1 cellular context compared by ENCODE assay signal in the genomic region with DNA sequence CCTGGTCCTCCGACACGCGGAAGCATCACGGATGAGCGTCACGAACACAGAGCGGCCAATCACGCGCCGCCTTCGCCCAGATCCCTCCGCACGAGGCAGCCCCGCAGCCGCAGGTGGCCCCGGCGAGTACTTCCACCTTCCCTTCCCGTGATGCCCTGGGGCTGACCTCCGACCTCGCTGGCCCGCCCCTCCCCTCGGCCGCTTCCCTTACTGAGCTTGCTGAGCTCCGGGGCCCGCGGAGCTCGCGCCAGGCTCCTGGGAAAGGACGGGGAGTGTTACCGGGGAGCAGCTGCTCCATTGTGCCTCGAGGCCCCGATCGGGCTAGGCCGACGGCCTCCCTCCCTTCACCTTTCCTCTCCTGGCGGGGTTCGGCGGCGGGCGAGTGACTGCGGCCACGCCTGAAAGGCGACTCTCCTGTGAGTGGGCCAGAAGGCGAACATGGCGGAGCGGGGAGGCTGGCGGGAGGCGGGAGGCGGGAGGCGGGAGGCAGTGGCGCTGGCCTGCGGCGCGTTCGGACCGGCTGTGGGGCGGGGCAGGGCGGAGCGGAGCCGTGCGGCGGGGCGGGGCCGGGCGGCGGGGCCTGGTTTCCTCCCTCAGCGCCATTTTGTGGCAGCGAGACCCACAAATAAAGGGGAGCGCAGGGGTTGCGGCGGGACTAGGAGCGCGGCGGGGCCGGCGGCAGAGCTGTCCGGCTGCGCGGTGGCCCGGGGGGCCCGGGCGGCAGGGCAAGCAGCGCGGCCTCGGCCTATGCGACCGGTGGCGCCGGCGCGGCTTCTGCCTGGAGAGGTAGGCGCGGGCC.
TF ChIP-seq lines count a peak whose summit lies in the region.

A gene (plus strand): TSS at position 589 of the 799 bp plus-strand sequence. CDS start 8,760 bp downstream, outside the sequence.

TF ChIP-seq in HepG2, 621 proteins besides CTCF, POLR2A, EP300 and RAD21 (continued from another document and continues in another):
- TF ChIP-seq SP1 (IDR thresholded peaks at IDR 0.05) (0 out of 2 replicates have a peak, but pooled peaks have one; percentile 17), SP1 (CRISPR knock-in tag; IDR thresholded peaks at IDR 0.05) (peak; percentile 97), ZNF562 (CRISPR knock-in tag; IDR thresholded peaks at IDR 0.05; ENCODE audit: borderline replicate concordance) (peak; percentile 63; the same call in 1 of the 2 replicates), FOSL2 (CRISPR knock-in tag; IDR thresholded peaks at IDR 0.05) (peak; percentile 79), BRCA1 (CRISPR knock-in tag; IDR thresholded peaks at IDR 0.05) (peak; percentile 76; the same call in 1 of the 2 replicates), ZNF552 (CRISPR knock-in tag; IDR thresholded peaks at IDR 0.05; ENCODE audit: borderline replicate concordance) (peak; percentile 99), GABPA (IDR thresholded peaks at IDR 0.05; ENCODE audit: low read depth, low read length) (peak; percentile 65), GABPA (CRISPR knock-in tag; IDR thresholded peaks at IDR 0.05; ENCODE audit: low read depth) (peak; percentile 89), KDM1A (CRISPR knock-in tag; IDR thresholded peaks at IDR 0.05) (peak; percentile 15; the same call in 1 of the 2 replicates), ZFX (CRISPR knock-in tag; IDR thresholded peaks at IDR 0.05; ENCODE audit: low read depth) (peak; percentile 94), ZSCAN29 (CRISPR knock-in tag; conservative IDR thresholded peaks at IDR 0.05) (peak; percentile 90), REPIN1 (CRISPR knock-in tag; IDR thresholded peaks at IDR 0.05; ENCODE audit: borderline replicate concordance, low read depth) (peak; percentile 97; the same call in 1 of the 2 replicates), DMAP1 (CRISPR knock-in tag; IDR thresholded peaks at IDR 0.05) (peak; percentile 100), SP5 (CRISPR knock-in tag; IDR thresholded peaks at IDR 0.05; ENCODE audit: borderline replicate concordance, low read depth) (peak; percentile 95), ZFP36L2 (CRISPR knock-in tag; IDR thresholded peaks at IDR 0.05) (peak; percentile 67; the same call in 1 of the 2 replicates), RAD51 (IDR thresholded peaks at IDR 0.05; ENCODE audit: borderline replicate concordance) (no peak), EEA1 (CRISPR knock-in tag; IDR thresholded peaks at IDR 0.05; ENCODE audit: borderline replicate concordance) (peak; percentile 98; the same call in 1 of the 2 replicates), GATA4 (IDR thresholded peaks at IDR 0.05; ENCODE audit: borderline replicate concordance, low read depth) (peak; percentile 78; the same call in 1 of the 2 replicates), NR2F1 (CRISPR knock-in tag; IDR thresholded peaks at IDR 0.05) (peak; percentile 96 to 97), KDM6A (CRISPR knock-in tag; IDR thresholded peaks at IDR 0.05; ENCODE audit: low read depth) (0 out of 2 replicates have a peak, but pooled peaks have one; percentile 42), ZNF317 (CRISPR knock-in tag; IDR thresholded peaks at IDR 0.05) (peak; percentile 93), ATF7 (IDR thresholded peaks at IDR 0.05) (no peak), ATF7 (CRISPR knock-in tag; IDR thresholded peaks at IDR 0.05) (peak; percentile 93), ZNF251 (CRISPR knock-in tag; IDR thresholded peaks at IDR 0.05) (0 out of 2 replicates have a peak, but pooled peaks have one; percentile 86), ZIK1 (CRISPR knock-in tag; IDR thresholded peaks at IDR 0.05; ENCODE audit: borderline replicate concordance, low read depth) (peak; percentile 92), ZFP36L1 (CRISPR knock-in tag; IDR thresholded peaks at IDR 0.05) (peak; percentile 98), ZNF644 (CRISPR knock-in tag; IDR thresholded peaks at IDR 0.05; ENCODE audit: low read depth) (peak; percentile 34; the same call in 1 of the 2 replicates), IRX3 (CRISPR knock-in tag; IDR thresholded peaks at IDR 0.05; ENCODE audit: borderline replicate concordance, low read depth) (peak; percentile 91), MAF1 (CRISPR knock-in tag; IDR thresholded peaks at IDR 0.05; ENCODE audit: borderline replicate concordance) (peak; percentile 94), ZFP1 (CRISPR knock-in tag; IDR thresholded peaks at IDR 0.05) (peak; percentile 81), ZNF263 (CRISPR knock-in tag; IDR thresholded peaks at IDR 0.05) (peak; percentile 75), ZNF333 (CRISPR knock-in tag; IDR thresholded peaks at IDR 0.05; ENCODE audit: borderline replicate concordance) (peak; percentile 86; the same call in 1 of the 2 replicates), GFI1 (CRISPR knock-in tag; IDR thresholded peaks at IDR 0.05; ENCODE audit: borderline replicate concordance) (no peak; the same call in 1 of the 2 replicates), PHF21A (CRISPR knock-in tag; IDR thresholded peaks at IDR 0.05) (peak; percentile 94), ARNTL (CRISPR knock-in tag; IDR thresholded peaks at IDR 0.05) (peak; percentile 96), SUZ12 (IDR thresholded peaks at IDR 0.05; ENCODE audit: low read depth, low read length) (peak; percentile 47; the same call in 1 of the 2 replicates)
- TF ChIP-seq, protein P1, sequence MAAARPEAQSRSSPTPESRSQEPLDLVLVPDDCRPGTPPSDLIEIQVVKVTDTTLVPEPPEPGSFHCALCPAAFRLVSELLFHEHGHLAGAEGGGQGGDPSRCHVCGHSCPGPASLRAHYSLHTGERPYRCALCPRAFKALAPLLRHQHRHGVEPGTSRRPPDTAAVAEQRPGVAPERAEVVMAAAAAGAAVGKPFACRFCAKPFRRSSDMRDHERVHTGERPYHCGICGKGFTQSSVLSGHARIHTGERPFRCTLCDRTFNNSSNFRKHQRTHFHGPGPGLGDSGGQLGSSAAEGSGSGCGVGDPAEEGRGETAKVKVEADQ (CRISPR knock-in tag; IDR thresholded peaks at IDR 0.05; ENCODE audit: borderline replicate concordance) = no peak; the same call in 1 of the 2 replicates
- TF ChIP-seq, protein P2, sequence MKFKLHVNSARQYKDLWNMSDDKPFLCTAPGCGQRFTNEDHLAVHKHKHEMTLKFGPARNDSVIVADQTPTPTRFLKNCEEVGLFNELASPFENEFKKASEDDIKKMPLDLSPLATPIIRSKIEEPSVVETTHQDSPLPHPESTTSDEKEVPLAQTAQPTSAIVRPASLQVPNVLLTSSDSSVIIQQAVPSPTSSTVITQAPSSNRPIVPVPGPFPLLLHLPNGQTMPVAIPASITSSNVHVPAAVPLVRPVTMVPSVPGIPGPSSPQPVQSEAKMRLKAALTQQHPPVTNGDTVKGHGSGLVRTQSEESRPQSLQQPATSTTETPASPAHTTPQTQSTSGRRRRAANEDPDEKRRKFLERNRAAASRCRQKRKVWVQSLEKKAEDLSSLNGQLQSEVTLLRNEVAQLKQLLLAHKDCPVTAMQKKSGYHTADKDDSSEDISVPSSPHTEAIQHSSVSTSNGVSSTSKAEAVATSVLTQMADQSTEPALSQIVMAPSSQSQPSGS (CRISPR knock-in tag; IDR thresholded peaks at IDR 0.05) = peak; percentile 93
- TF ChIP-seq, protein P3, sequence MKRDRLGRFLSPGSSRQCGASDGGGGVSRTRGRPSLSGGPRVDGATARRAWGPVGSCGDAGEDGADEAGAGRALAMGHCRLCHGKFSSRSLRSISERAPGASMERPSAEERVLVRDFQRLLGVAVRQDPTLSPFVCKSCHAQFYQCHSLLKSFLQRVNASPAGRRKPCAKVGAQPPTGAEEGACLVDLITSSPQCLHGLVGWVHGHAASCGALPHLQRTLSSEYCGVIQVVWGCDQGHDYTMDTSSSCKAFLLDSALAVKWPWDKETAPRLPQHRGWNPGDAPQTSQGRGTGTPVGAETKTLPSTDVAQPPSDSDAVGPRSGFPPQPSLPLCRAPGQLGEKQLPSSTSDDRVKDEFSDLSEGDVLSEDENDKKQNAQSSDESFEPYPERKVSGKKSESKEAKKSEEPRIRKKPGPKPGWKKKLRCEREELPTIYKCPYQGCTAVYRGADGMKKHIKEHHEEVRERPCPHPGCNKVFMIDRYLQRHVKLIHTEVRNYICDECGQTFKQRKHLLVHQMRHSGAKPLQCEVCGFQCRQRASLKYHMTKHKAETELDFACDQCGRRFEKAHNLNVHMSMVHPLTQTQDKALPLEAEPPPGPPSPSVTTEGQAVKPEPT (CRISPR knock-in tag; IDR thresholded peaks at IDR 0.05; ENCODE audit: low read depth) = peak; percentile 91; the same call in 1 of the 2 replicates
- TF ChIP-seq, protein P4, sequence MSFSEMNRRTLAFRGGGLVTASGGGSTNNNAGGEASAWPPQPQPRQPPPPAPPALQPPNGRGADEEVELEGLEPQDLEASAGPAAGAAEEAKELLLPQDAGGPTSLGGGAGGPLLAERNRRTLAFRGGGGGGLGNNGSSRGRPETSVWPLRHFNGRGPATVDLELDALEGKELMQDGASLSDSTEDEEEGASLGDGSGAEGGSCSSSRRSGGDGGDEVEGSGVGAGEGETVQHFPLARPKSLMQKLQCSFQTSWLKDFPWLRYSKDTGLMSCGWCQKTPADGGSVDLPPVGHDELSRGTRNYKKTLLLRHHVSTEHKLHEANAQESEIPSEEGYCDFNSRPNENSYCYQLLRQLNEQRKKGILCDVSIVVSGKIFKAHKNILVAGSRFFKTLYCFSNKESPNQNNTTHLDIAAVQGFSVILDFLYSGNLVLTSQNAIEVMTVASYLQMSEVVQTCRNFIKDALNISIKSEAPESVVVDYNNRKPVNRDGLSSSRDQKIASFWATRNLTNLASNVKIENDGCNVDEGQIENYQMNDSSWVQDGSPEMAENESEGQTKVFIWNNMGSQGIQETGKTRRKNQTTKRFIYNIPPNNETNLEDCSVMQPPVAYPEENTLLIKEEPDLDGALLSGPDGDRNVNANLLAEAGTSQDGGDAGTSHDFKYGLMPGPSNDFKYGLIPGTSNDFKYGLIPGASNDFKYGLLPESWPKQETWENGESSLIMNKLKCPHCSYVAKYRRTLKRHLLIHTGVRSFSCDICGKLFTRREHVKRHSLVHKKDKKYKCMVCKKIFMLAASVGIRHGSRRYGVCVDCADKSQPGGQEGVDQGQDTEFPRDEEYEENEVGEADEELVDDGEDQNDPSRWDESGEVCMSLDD (CRISPR knock-in tag; IDR thresholded peaks at IDR 0.05; ENCODE audit: borderline replicate concordance) = peak; percentile 87
- TF ChIP-seq, protein P5, sequence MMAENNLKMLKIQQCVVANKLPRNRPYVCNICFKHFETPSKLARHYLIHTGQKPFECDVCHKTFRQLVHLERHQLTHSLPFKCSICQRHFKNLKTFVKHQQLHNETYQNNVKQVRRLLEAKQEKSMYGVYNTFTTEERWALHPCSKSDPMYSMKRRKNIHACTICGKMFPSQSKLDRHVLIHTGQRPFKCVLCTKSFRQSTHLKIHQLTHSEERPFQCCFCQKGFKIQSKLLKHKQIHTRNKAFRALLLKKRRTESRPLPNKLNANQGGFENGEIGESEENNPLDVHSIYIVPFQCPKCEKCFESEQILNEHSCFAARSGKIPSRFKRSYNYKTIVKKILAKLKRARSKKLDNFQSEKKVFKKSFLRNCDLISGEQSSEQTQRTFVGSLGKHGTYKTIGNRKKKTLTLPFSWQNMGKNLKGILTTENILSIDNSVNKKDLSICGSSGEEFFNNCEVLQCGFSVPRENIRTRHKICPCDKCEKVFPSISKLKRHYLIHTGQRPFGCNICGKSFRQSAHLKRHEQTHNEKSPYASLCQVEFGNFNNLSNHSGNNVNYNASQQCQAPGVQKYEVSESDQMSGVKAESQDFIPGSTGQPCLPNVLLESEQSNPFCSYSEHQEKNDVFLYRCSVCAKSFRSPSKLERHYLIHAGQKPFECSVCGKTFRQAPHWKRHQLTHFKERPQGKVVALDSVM (CRISPR knock-in tag; IDR thresholded peaks at IDR 0.05) = peak; percentile 86; the same call in 1 of the 2 replicates
- TF ChIP-seq, protein P6, sequence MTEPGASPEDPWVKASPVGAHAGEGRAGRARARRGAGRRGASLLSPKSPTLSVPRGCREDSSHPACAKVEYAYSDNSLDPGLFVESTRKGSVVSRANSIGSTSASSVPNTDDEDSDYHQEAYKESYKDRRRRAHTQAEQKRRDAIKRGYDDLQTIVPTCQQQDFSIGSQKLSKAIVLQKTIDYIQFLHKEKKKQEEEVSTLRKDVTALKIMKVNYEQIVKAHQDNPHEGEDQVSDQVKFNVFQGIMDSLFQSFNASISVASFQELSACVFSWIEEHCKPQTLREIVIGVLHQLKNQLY (CRISPR knock-in tag; IDR thresholded peaks at IDR 0.05) = peak; percentile 88
- TF ChIP-seq, protein P7, sequence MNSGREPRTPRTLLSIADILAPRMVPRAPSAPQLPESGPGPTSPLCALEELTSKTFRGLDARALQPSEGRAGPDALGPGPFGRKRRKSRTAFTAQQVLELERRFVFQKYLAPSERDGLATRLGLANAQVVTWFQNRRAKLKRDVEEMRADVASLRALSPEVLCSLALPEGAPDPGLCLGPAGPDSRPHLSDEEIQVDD (CRISPR knock-in tag; IDR thresholded peaks at IDR 0.05; ENCODE audit: borderline replicate concordance) = peak; percentile 98; the same call in 1 of the 2 replicates
- TF ChIP-seq, protein P8, sequence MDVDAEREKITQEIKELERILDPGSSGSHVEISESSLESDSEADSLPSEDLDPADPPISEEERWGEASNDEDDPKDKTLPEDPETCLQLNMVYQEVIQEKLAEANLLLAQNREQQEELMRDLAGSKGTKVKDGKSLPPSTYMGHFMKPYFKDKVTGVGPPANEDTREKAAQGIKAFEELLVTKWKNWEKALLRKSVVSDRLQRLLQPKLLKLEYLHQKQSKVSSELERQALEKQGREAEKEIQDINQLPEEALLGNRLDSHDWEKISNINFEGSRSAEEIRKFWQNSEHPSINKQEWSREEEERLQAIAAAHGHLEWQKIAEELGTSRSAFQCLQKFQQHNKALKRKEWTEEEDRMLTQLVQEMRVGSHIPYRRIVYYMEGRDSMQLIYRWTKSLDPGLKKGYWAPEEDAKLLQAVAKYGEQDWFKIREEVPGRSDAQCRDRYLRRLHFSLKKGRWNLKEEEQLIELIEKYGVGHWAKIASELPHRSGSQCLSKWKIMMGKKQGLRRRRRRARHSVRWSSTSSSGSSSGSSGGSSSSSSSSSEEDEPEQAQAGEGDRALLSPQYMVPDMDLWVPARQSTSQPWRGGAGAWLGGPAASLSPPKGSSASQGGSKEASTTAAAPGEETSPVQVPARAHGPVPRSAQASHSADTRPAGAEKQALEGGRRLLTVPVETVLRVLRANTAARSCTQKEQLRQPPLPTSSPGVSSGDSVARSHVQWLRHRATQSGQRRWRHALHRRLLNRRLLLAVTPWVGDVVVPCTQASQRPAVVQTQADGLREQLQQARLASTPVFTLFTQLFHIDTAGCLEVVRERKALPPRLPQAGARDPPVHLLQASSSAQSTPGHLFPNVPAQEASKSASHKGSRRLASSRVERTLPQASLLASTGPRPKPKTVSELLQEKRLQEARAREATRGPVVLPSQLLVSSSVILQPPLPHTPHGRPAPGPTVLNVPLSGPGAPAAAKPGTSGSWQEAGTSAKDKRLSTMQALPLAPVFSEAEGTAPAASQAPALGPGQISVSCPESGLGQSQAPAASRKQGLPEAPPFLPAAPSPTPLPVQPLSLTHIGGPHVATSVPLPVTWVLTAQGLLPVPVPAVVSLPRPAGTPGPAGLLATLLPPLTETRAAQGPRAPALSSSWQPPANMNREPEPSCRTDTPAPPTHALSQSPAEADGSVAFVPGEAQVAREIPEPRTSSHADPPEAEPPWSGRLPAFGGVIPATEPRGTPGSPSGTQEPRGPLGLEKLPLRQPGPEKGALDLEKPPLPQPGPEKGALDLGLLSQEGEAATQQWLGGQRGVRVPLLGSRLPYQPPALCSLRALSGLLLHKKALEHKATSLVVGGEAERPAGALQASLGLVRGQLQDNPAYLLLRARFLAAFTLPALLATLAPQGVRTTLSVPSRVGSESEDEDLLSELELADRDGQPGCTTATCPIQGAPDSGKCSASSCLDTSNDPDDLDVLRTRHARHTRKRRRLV (CRISPR knock-in tag; IDR thresholded peaks at IDR 0.05) = peak; percentile 95
